In the genomic region with DNA sequence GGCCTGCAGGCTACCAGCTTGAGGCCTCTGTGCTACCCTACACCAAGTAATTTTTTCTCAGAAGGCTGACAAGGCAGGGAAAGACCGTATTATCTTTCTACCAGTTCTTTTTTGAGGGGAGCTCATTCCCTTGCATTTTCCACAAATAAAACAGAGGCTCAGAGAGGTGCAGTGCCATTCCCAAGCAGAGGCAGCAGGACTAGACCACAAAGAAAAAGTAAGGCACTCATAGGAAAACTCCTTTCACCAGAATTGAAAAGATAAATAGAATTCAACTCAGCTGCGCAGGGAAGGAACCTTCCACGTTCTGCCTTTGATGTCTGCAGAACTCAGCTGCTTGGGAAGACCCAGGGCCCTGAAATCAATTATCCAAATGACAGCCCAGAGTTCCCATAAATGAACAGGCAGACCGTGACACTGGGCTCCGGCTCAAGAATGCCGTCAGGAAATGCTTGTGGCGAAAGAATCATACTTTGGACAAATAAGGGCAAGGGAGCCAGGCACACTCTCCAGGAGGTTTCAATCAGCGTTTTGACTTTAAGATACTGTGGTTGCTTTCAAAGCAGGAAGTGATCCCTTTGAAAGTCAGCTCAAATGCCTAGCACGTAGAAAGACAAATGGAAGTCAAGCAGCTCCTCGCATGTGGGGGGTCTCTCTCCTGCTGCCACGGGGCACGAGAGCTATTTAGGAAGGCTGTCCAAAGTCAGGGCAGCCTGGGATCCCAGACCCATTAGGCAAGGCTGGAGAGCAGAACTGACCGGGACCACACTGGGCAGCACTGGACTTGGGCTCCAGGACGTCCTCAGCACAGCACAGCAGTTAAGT, we compare ENCODE assay signal across 1 cellular context.
TF ChIP-seq lines count a peak whose summit lies in the region.

No MANE protein-coding gene starts in this region.

TF ChIP-seq in GM12878, 131 proteins besides CTCF, POLR2A, EP300 and RAD21:
- no peak for TF ChIP-seq BMI1 (IDR thresholded peaks at IDR 0.05; ENCODE audit: borderline replicate concordance)
- TF ChIP-seq CHD4 (IDR thresholded peaks at IDR 0.05), result no peak
- no peak for TF ChIP-seq FOS (IDR thresholded peaks at IDR 0.05; ENCODE audit: borderline replicate concordance, extremely low read depth, insufficient read length)
- TF ChIP-seq, protein P1, sequence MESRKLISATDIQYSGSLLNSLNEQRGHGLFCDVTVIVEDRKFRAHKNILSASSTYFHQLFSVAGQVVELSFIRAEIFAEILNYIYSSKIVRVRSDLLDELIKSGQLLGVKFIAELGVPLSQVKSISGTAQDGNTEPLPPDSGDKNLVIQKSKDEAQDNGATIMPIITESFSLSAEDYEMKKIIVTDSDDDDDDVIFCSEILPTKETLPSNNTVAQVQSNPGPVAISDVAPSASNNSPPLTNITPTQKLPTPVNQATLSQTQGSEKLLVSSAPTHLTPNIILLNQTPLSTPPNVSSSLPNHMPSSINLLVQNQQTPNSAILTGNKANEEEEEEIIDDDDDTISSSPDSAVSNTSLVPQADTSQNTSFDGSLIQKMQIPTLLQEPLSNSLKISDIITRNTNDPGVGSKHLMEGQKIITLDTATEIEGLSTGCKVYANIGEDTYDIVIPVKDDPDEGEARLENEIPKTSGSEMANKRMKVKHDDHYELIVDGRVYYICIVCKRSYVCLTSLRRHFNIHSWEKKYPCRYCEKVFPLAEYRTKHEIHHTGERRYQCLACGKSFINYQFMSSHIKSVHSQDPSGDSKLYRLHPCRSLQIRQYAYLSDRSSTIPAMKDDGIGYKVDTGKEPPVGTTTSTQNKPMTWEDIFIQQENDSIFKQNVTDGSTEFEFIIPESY (IDR thresholded peaks at IDR 0.05), result no peak
- no peak for TF ChIP-seq KDM1A (IDR thresholded peaks at IDR 0.05; ENCODE audit: borderline replicate concordance)
- TF ChIP-seq SPI1 (IDR thresholded peaks at IDR 0.05; ENCODE audit: borderline replicate concordance, insufficient read depth, low read depth, low read length), result peak; percentile 43; the same call in 1 of the 2 replicates
- TF ChIP-seq, protein P2, sequence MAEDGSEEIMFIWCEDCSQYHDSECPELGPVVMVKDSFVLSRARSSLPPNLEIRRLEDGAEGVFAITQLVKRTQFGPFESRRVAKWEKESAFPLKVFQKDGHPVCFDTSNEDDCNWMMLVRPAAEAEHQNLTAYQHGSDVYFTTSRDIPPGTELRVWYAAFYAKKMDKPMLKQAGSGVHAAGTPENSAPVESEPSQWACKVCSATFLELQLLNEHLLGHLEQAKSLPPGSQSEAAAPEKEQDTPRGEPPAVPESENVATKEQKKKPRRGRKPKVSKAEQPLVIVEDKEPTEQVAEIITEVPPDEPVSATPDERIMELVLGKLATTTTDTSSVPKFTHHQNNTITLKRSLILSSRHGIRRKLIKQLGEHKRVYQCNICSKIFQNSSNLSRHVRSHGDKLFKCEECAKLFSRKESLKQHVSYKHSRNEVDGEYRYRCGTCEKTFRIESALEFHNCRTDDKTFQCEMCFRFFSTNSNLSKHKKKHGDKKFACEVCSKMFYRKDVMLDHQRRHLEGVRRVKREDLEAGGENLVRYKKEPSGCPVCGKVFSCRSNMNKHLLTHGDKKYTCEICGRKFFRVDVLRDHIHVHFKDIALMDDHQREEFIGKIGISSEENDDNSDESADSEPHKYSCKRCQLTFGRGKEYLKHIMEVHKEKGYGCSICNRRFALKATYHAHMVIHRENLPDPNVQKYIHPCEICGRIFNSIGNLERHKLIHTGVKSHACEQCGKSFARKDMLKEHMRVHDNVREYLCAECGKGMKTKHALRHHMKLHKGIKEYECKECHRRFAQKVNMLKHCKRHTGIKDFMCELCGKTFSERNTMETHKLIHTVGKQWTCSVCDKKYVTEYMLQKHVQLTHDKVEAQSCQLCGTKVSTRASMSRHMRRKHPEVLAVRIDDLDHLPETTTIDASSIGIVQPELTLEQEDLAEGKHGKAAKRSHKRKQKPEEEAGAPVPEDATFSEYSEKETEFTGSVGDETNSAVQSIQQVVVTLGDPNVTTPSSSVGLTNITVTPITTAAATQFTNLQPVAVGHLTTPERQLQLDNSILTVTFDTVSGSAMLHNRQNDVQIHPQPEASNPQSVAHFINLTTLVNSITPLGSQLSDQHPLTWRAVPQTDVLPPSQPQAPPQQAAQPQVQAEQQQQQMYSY (CRISPR knock-in tag; IDR thresholded peaks at IDR 0.05), result no peak
